8 cellular contexts compared by ENCODE assay signal in the genomic region with DNA sequence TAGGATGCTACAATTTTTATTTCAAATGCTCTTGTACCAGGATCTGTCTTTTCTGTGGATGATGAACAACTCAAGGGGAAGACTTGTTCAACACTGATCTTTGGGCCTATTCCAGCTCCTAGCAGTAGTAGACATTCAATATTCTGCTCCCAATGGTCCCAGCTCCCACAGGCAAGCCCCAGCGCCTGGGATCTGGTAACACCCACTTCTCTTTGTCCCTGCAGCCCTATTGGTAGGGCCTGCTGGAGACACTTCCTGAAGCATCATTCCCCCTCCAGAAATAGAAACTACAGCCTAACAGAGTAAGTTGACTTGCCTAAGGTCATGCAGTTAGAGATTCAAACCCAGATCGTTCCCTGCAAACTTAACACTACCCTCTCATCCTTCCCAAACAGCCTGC.
"Had no signal": no experiment of that assay in that cellular context is flagged by ENCODE, and none has a peak within 500 bp of the region (broad histone marks: within the 10 kb centered on the region; RNA-seq: fewer than 3 reads in every experiment).

No MANE protein-coding gene starts in this region.

- DNase-seq: GOT3, H7, KBM-7 had no signal

- ATAC-seq: HCT116 had no signal

- H3K36me3 ChIP-seq: HAP-1 had no signal

- H3K4me1 ChIP-seq: HAP-1 had no signal

- H3K9me3 ChIP-seq: HAP-1 had no signal

- H3K4me3 Mint-ChIP-seq: IgD-negative memory B cell had no signal

- H3K4me3 ChIP-seq: GM23248, HAP-1 had no signal

- H3K36me3 Mint-ChIP-seq: IgD-negative memory B cell had no signal

- H3K4me1 Mint-ChIP-seq: IgD-negative memory B cell had no signal

- H3K27ac ChIP-seq: GM23248, KMS-11 had no signal
